Comparison of ENCODE assay signal across 10 cellular contexts in genomic region chr3:101938262-101938847, GRCh38.
DNase-seq lines count a peak whose midpoint lies in the region; ATAC-seq, FAIRE-seq and TF ChIP-seq lines count a peak whose summit lies in the region.
"Had no signal": no experiment of that assay in that cellular context is flagged by ENCODE, and none has a peak within 500 bp of the region (broad histone marks: within the 10 kb centered on the region; RNA-seq: fewer than 3 reads in every experiment).

No MANE protein-coding gene starts in this region.

- ATAC-seq in HG03159 (IDR thresholded peaks at IDR 0.05; ENCODE audit: unreplicated experiment) = peak; percentile 49

- peak; percentile 42 for FAIRE-seq in urothelium cell line (lab: Jason Lieb, UNC)

- DNase-seq in mammary epithelial cell = no peak
- DNase-seq in breast epithelium (ENCODE audit: low spot score in 2 of 2) = no peak
- peak; percentile 6 for DNase-seq in SK-N-DZ (ENCODE audit: low spot score)
- no peak for DNase-seq in urothelium cell line (ENCODE audit: low spot score)
- DNase-seq in testis = no peak
- no peak for DNase-seq in Peyer's patch
- no peak for DNase-seq in suprapubic skin (ENCODE audit: low spot score in 2 of 2)
- DNase-seq: activated CD4-positive, alpha-beta memory T cell treated with anti-CD3 and anti-CD28 coated beads, Interleukin-2, amount 10 ng/mL, durations not matched to agents 7 days and 5 days had no signal

- H3K4me3 ChIP-seq in mammary epithelial cell (replicated peaks in 1 of 3; ENCODE audit: insufficient read depth in 1 of 3, low read depth in 2 of 3, low read length in 3 of 3) (no peak overlapping the region), breast epithelium (no peak overlapping the region), testis (no peak overlapping the region), Peyer's patch (no peak overlapping the region), suprapubic skin (no peak overlapping the region)
- H3K4me3 ChIP-seq: skin epidermis had no signal

- dilution Hi-C loops in mammary epithelial cell (cut with HindIII; ENCODE audit: low sequenced_read_pairs) = no loop called here

- no peaks in the 10 kb centered on the region for H3K79me2 ChIP-seq in mammary epithelial cell (ENCODE audit: insufficient read depth, low read length)

- H2AFZ ChIP-seq in mammary epithelial cell (ENCODE audit: low read depth, low read length) = peak overlapping the region; percentile 62

- H3K27me3 ChIP-seq in mammary epithelial cell (ENCODE audit: insufficient read depth, low read length) (no peaks in the 10 kb centered on the region), breast epithelium (no peaks in the 10 kb centered on the region), testis (no peaks in the 10 kb centered on the region), Peyer's patch (no peaks in the 10 kb centered on the region), suprapubic skin (no peaks in the 10 kb centered on the region)

- H3K27ac ChIP-seq in mammary epithelial cell (ENCODE audit: insufficient read depth, low read depth, low read length) (no peak overlapping the region), breast epithelium (no peak overlapping the region), testis (no peak overlapping the region), Peyer's patch (peak overlapping the region in 1 of 4 donors; percentile 47), suprapubic skin (no peak overlapping the region)

- TF ChIP-seq POLR2A in breast epithelium (IDR thresholded peaks at IDR 0.05) (no peak), testis (IDR thresholded peaks at IDR 0.05) (no peak), Peyer's patch (IDR thresholded peaks at IDR 0.05) (no peak), suprapubic skin (IDR thresholded peaks at IDR 0.05) (no peak)

- H3K9ac ChIP-seq in mammary epithelial cell (ENCODE audit: insufficient read depth, low read length) = no peak overlapping the region

- in situ Hi-C loops in mammary epithelial cell (cut with MboI; ENCODE audit: low sequenced_read_pairs in 2 of 2) = no loop called here

- H4K20me1 ChIP-seq in mammary epithelial cell (ENCODE audit: insufficient read depth, low read length) = no peaks in the 10 kb centered on the region

- no peaks in the 10 kb centered on the region for H3K36me3 ChIP-seq in mammary epithelial cell (ENCODE audit: insufficient read depth, low read length)
- no peaks in the 10 kb centered on the region for H3K36me3 ChIP-seq in breast epithelium
- no peaks in the 10 kb centered on the region for H3K36me3 ChIP-seq in testis (ENCODE audit: low read depth, missing control alignments)
- H3K36me3 ChIP-seq in Peyer's patch = no peaks in the 10 kb centered on the region
- H3K36me3 ChIP-seq in suprapubic skin = no peaks in the 10 kb centered on the region

- no peak for TF ChIP-seq EP300 in suprapubic skin (IDR thresholded peaks at IDR 0.05)

- H3K9me3 ChIP-seq in mammary epithelial cell (replicated peaks; ENCODE audit: insufficient read depth, low read length) (no peaks in the 10 kb centered on the region), breast epithelium (no peaks in the 10 kb centered on the region), testis (no peaks in the 10 kb centered on the region), Peyer's patch (no peaks in the 10 kb centered on the region), suprapubic skin (no peaks in the 10 kb centered on the region)

- BruUV-seq in mammary epithelial cell (replicated peaks; lab: Mats Ljungman, UMichigan) = no TSS peak

- intact Hi-C loops in mammary epithelial cell (cut with micrococcal nuclease) (loop anchor here (5.0 kb wide), 1 partner anchor 76 kb away; no protein-coding TSS in a partner anchor), breast epithelium (cut with DNase I; ENCODE audit: low total_unique reads) (no loop called here), testis (cut with DNase I; ENCODE audit: low total_unique reads) (no loop called here)

- CTCF ChIA-PET in mammary epithelial cell (lab: Charles Lee; ENCODE audit: low non-redundant PET) = no interaction called here

- no peak overlapping the region for H3K4me2 ChIP-seq in mammary epithelial cell (ENCODE audit: insufficient read depth, low read depth, low read length)

- peaks cover 26% of the 10 kb centered on the region for H3K4me1 ChIP-seq in mammary epithelial cell (ENCODE audit: insufficient read depth, low read length)
- H3K4me1 ChIP-seq in breast epithelium = no peaks in the 10 kb centered on the region
- no peaks in the 10 kb centered on the region for H3K4me1 ChIP-seq in testis
- H3K4me1 ChIP-seq in Peyer's patch = peaks cover 0 to 7% (median 5%) of the 10 kb centered on the region in 4 donors
- H3K4me1 ChIP-seq in suprapubic skin = peaks cover 28% of the 10 kb centered on the region

- TF ChIP-seq CTCF in mammary epithelial cell (conservative IDR thresholded peaks at IDR 0.05 in 1 of 2, IDR thresholded peaks at IDR 0.05 in 1 of 2; ENCODE audit: extremely low read depth in 1 of 2, insufficient read depth in 1 of 2, low read depth in 1 of 2, low read length in 2 of 2) = no peak
- no peak for TF ChIP-seq CTCF in breast epithelium (IDR thresholded peaks at IDR 0.05)
- no peak for TF ChIP-seq CTCF in testis (IDR thresholded peaks at IDR 0.05)
- no peak for TF ChIP-seq CTCF in Peyer's patch (IDR thresholded peaks at IDR 0.05)
- no peak for TF ChIP-seq CTCF in suprapubic skin (IDR thresholded peaks at IDR 0.05)

- WGBS in mammary epithelial cell (ENCODE audit: low coverage, missing lambda C conversion rate) = 100% methylated on average over 2 of the region's 2 CpGs
- 37 to 41% methylated on average over 2 of the region's 2 CpGs for WGBS in testis, 2 donors
- 45% methylated on average over 2 of the region's 2 CpGs for WGBS in suprapubic skin
